In the genomic region with DNA sequence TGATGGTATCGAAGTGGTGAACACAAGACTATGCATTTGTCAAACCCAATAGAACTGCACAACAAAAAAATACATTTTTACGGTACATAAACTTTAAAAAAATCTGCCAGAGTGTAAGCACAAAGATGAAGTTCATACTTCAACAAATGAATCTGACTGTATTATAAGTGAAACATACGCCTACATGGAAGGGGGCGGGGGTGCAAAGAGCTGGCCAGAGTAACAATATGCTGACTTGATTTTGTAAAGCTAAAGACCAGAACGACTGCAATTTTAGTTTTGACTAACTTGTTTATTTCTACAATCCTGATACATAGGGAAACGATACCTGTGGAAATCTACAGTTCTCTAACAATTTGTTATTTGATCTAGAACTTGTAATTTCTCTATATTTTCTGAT, we compare ENCODE assay signal across 23 cellular contexts.
"Had no signal": no experiment of that assay in that cellular context is flagged by ENCODE, and none has a peak within 500 bp of the region (broad histone marks: within the 10 kb centered on the region; RNA-seq: fewer than 3 reads in every experiment).

No MANE protein-coding gene starts in this region.

- DNase-seq: stimulated activated CD4-positive, alpha-beta T cell treated with anti-CD3 and anti-CD28 coated beads, Interleukin-2, amount 100 ng/mL, for 48 hours; stimulated activated CD4-positive, alpha-beta T cell treated with anti-CD3 and anti-CD28 coated beads, Interleukin-4, amount 100 ng/mL, for 1 hour; stimulated activated CD4-positive, alpha-beta T cell treated with anti-CD3 and anti-CD28 coated beads, Interleukin-4, amount 100 ng/mL, for 24 hours; stimulated activated CD4-positive, alpha-beta T cell treated with anti-CD3 and anti-CD28 coated beads, Interleukin-4, amount 100 ng/mL, for 4 hours; stimulated activated CD8-positive, alpha-beta memory T cell treated with anti-CD3 and anti-CD28 coated beads, Interleukin-4, amount 100 ng/mL, for 48 hours; stimulated activated naive B cell treated with anti-CD40 and anti-IgM and Interleukin-4, amounts not matched to agents 10 μg/mL and 1 μg/mL and 100 μg/mL, for 72 hours; stimulated activated naive CD4-positive, alpha-beta T cell; stimulated activated naive CD4-positive, alpha-beta T cell treated with Interleukin-2 at 50 U/mL for 16 hours; stimulated activated naive CD8-positive, alpha-beta T cell treated with anti-CD3 and anti-CD28 coated beads, Interleukin-15, amount 100 ng/mL, for 72 hours; stimulated activated naive CD8-positive, alpha-beta T cell treated with anti-CD3 and anti-CD28 coated beads, Interleukin-15, Interleukin-2, amounts not matched to agents 100 U/mL and 50 U/mL, for 24 hours; stomach; substantia nigra; testis; thyroid gland; tibial artery; transverse colon; trophoblast cell; upper lobe of right lung; uterus had no signal

- H3K36me3 Mint-ChIP-seq: stimulated activated effector memory CD8-positive, alpha-beta T cell treated with anti-CD3 and anti-CD28 coated beads, Interleukin-12 subunit alpha, Interleukin-12 subunit beta, amount 100 ng/mL, for 72 hours; stimulated activated memory B cell treated with anti-CD40 and anti-IgM and Interleukin-4, amounts not matched to agents 10 μg/mL and 1 μg/mL and 100 μg/mL, for 72 hours; stimulated activated naive B cell treated with anti-CD40 and anti-IgM and Interleukin-4, amounts not matched to agents 10 μg/mL and 1 μg/mL and 100 μg/mL, for 72 hours; type B pancreatic cell had no signal

- H3K27me3 Mint-ChIP-seq: stimulated activated memory B cell treated with anti-CD40 and anti-IgM and Interleukin-4, amounts not matched to agents 10 μg/mL and 1 μg/mL and 100 μg/mL, for 72 hours; stimulated activated naive B cell treated with anti-CD40 and anti-IgM and Interleukin-4, amounts not matched to agents 10 μg/mL and 1 μg/mL and 100 μg/mL, for 72 hours; stimulated activated naive CD8-positive, alpha-beta T cell treated with anti-CD3 and anti-CD28 coated beads, Interleukin-15, amount 100 ng/mL, for 72 hours; stimulated activated naive CD8-positive, alpha-beta T cell treated with anti-CD3 and anti-CD28 coated beads, Interleukin-15, Interleukin-2, amounts not matched to agents 100 ng/mL and 50 ng/mL, for 24 hours; type B pancreatic cell had no signal

- H3K27ac Mint-ChIP-seq: stimulated activated effector memory CD8-positive, alpha-beta T cell treated with anti-CD3 and anti-CD28 coated beads, Interleukin-12 subunit alpha, Interleukin-12 subunit beta, amount 100 ng/mL, for 72 hours; stimulated activated memory B cell treated with anti-CD40 and anti-IgM and Interleukin-4, amounts not matched to agents 10 μg/mL and 1 μg/mL and 100 μg/mL, for 72 hours; stimulated activated naive B cell treated with anti-CD40 and anti-IgM and Interleukin-4, amounts not matched to agents 10 μg/mL and 1 μg/mL and 100 μg/mL, for 72 hours; stimulated activated naive CD8-positive, alpha-beta T cell treated with anti-CD3 and anti-CD28 coated beads, Interleukin-15, amount 100 ng/mL, for 72 hours; stimulated activated naive CD8-positive, alpha-beta T cell treated with anti-CD3 and anti-CD28 coated beads, Interleukin-15, Interleukin-2, amounts not matched to agents 100 ng/mL and 50 ng/mL, for 24 hours; type B pancreatic cell had no signal

- H3K4me3 Mint-ChIP-seq: stimulated activated effector memory CD8-positive, alpha-beta T cell treated with anti-CD3 and anti-CD28 coated beads, Interleukin-12 subunit alpha, Interleukin-12 subunit beta, amount 100 ng/mL, for 72 hours; stimulated activated memory B cell treated with anti-CD40 and anti-IgM and Interleukin-4, amounts not matched to agents 10 μg/mL and 1 μg/mL and 100 μg/mL, for 72 hours; stimulated activated naive B cell treated with anti-CD40 and anti-IgM and Interleukin-4, amounts not matched to agents 10 μg/mL and 1 μg/mL and 100 μg/mL, for 72 hours; stimulated activated naive CD8-positive, alpha-beta T cell treated with anti-CD3 and anti-CD28 coated beads, Interleukin-15, amount 100 ng/mL, for 72 hours; stimulated activated naive CD8-positive, alpha-beta T cell treated with anti-CD3 and anti-CD28 coated beads, Interleukin-15, Interleukin-2, amounts not matched to agents 100 ng/mL and 50 ng/mL, for 24 hours; type B pancreatic cell had no signal

- H3K4me1 Mint-ChIP-seq: stimulated activated effector memory CD8-positive, alpha-beta T cell treated with anti-CD3 and anti-CD28 coated beads, Interleukin-12 subunit alpha, Interleukin-12 subunit beta, amount 100 ng/mL, for 72 hours; stimulated activated memory B cell treated with anti-CD40 and anti-IgM and Interleukin-4, amounts not matched to agents 10 μg/mL and 1 μg/mL and 100 μg/mL, for 72 hours; stimulated activated naive B cell treated with anti-CD40 and anti-IgM and Interleukin-4, amounts not matched to agents 10 μg/mL and 1 μg/mL and 100 μg/mL, for 72 hours; stimulated activated naive CD8-positive, alpha-beta T cell treated with anti-CD3 and anti-CD28 coated beads, Interleukin-15, amount 100 ng/mL, for 72 hours had no signal

- H3K9me3 Mint-ChIP-seq: stimulated activated naive CD8-positive, alpha-beta T cell treated with anti-CD3 and anti-CD28 coated beads, Interleukin-15, amount 100 ng/mL, for 72 hours; type B pancreatic cell had no signal

- ATAC-seq: stimulated activated effector memory CD8-positive, alpha-beta T cell treated with anti-CD3 and anti-CD28 coated beads, Interleukin-12 subunit alpha, Interleukin-12 subunit beta, amount 100 ng/mL, for 72 hours; stimulated activated memory B cell treated with anti-CD40 and anti-IgM and Interleukin-4, amounts not matched to agents 10 μg/mL and 1 μg/mL and 100 μg/mL, for 72 hours; stimulated activated naive B cell treated with anti-CD40 and anti-IgM and Interleukin-4, amounts not matched to agents 10 μg/mL and 1 μg/mL and 100 μg/mL, for 72 hours; stimulated activated naive CD8-positive, alpha-beta T cell treated with anti-CD3 and anti-CD28 coated beads, Interleukin-15, amount 100 ng/mL, for 72 hours; stimulated activated naive CD8-positive, alpha-beta T cell treated with anti-CD3 and anti-CD28 coated beads, Interleukin-15, Interleukin-2, amounts not matched to agents 100 U/mL and 50 U/mL, for 24 hours; upper lobe of right lung had no signal
